ENCODE assay signal across 1 cellular context in genomic region chr3:64957639-64958038, GRCh38.
TF ChIP-seq lines count a peak whose summit lies in the region.

No MANE protein-coding gene starts in this region.

TF ChIP-seq in SK-N-SH, 30 proteins besides CTCF, POLR2A, EP300 and RAD21 (continued from another document):
- TF ChIP-seq ZBTB33 (IDR thresholded peaks at IDR 0.05; ENCODE audit: borderline replicate concordance, low read depth) (no peak), MAX (IDR thresholded peaks at IDR 0.05; ENCODE audit: low read depth) (no peak), GABPA (IDR thresholded peaks at IDR 0.05; ENCODE audit: low read depth) (no peak), PBX3 (IDR thresholded peaks at IDR 0.05) (no peak), TCF12 (IDR thresholded peaks at IDR 0.05) (no peak)
